1 cellular context compared by ENCODE assay signal in the genomic region with DNA sequence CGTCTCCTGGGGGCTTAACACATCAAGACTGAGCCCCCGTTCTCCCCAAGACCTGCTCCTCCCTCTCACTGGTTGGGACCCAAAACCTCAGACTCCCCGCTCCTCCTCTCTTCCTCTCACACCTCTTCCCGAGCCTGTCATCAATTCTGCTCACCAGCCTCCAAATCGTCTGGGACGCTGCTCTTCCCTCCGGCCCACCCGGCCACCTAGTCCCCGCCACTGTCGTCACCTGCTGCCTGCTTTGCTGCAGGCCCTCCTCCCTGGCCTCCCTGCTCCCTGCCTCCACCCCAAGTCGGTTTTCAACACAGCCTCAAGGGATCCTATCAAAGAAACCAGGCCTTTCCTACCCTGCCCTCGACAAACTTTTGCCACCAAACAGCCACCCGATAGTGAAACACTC.
TF ChIP-seq lines count a peak whose summit lies in the region.

No MANE protein-coding gene starts in this region.

TF ChIP-seq in endothelial cell of umbilical vein, 7 proteins besides CTCF, POLR2A, EP300 and RAD21:
- no peak for TF ChIP-seq MYC (IDR thresholded peaks at IDR 0.05; ENCODE audit: low read depth, low read length)
- TF ChIP-seq, protein P1, sequence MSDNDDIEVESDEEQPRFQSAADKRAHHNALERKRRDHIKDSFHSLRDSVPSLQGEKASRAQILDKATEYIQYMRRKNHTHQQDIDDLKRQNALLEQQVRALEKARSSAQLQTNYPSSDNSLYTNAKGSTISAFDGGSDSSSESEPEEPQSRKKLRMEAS (IDR thresholded peaks at IDR 0.05; ENCODE audit: insufficient read depth, insufficient read length): no peak
- no peak for TF ChIP-seq FOS (IDR thresholded peaks at IDR 0.05; ENCODE audit: borderline replicate concordance, insufficient read depth, low read length)
- TF ChIP-seq GATA2 (IDR thresholded peaks at IDR 0.05; ENCODE audit: insufficient read depth, insufficient read length, low read depth, low read length): no peak
